Comparison of ENCODE assay signal across 13 cellular contexts in the genomic region with DNA sequence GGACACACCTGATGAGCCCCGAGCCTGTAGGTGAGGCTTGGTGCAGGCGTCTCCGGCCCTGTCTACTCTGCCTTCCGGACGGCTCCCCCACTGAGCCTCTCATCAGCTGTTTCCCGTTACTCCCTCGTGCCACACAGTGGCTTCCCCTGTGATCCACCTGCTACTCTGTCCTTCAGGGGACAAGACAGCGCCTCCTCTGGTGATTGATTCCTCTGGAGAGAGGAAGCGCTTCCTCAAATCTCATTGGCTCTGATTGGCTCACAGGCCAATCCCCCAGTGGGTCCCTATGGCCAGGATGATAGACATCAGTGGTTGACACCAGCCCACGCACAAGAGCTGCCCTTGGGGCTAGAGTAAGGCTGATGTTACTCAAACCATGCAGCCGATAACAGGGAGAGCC. TPM values are rescaled to one million over a fixed set of nuclear protein-coding genes. Genes with fewer than 3 reads are reported as not detected.
A peak's percentile ranks its signal among the peaks of the same experiment; 100 is the strongest.
DNase-seq lines count a peak whose midpoint lies in the region; ATAC-seq and TF ChIP-seq lines count a peak whose summit lies in the region.
"Had no signal": no experiment of that assay in that cellular context is flagged by ENCODE, and none has a peak within 500 bp of the region (broad histone marks: within the 10 kb centered on the region; RNA-seq: fewer than 3 reads in every experiment).

No MANE protein-coding gene starts in this region.

- H3K27me3 Mint-ChIP-seq in activated CD8-positive, alpha-beta memory T cell treated with anti-CD3 and anti-CD28 coated beads, Interleukin-2, amount 10 ng/mL, durations not matched to agents 7 days and 5 days = no peaks in the 10 kb centered on the region
- H3K27me3 Mint-ChIP-seq in activated T-helper 2 cell treated with anti-CD3 and anti-CD28 coated beads, Interferon-gamma antibody, Interleukin-2, Interleukin-4, amounts not matched to agents 10 μg/mL and 5 μg/mL and 100 μg/mL, durations not matched to agents 14 hours and 24 hours and 36 hours (ENCODE audit: low read depth) = no peaks in the 10 kb centered on the region

- in situ Hi-C loops in ACHN (cut with HindIII; ENCODE audit: low pct_ligation_motif_present, low pct_unique_long_range_greater_than_20kb, low sequenced_read_pairs) = no loop called here

- no peak for DNase-seq in activated CD8-positive, alpha-beta memory T cell treated with anti-CD3 and anti-CD28 coated beads, Interleukin-2, amount 10 ng/mL, durations not matched to agents 7 days and 5 days
- no peak for DNase-seq in activated CD8-positive, alpha-beta memory T cell treated with anti-CD3 and anti-CD28 coated beads, Interleukin-2, amount 50 U/mL, for 48 hours
- DNase-seq in NB4 (ENCODE audit: low read depth) (peak; percentile 59), neuronal stem cell (ENCODE audit: low spot score) (no peak), ACHN (no peak), GM10248 (ENCODE audit: extremely low spot score) (no peak)
- no peak for DNase-seq in activated T-helper 2 cell treated with anti-CD3 and anti-CD28 coated beads, Interferon-gamma antibody, Interleukin-2, Interleukin-4, amounts not matched to agents 10 μg/mL and 5 μg/mL and 100 μg/mL, durations not matched to agents 14 hours and 24 hours and 36 hours (ENCODE audit: low spot score)
- DNase-seq: esophagus squamous epithelium, NCI-H1436, PC-9, retina, thyroid gland had no signal

- no peaks in the 10 kb centered on the region for H3K9me3 Mint-ChIP-seq in activated CD8-positive, alpha-beta memory T cell treated with anti-CD3 and anti-CD28 coated beads, Interleukin-2, amount 10 ng/mL, durations not matched to agents 7 days and 5 days (ENCODE audit: low read depth)
- H3K9me3 Mint-ChIP-seq in activated T-helper 2 cell treated with anti-CD3 and anti-CD28 coated beads, Interferon-gamma antibody, Interleukin-2, Interleukin-4, amounts not matched to agents 10 μg/mL and 5 μg/mL and 100 μg/mL, durations not matched to agents 14 hours and 24 hours and 36 hours = no peaks in the 10 kb centered on the region

- CTCF ChIA-PET in activated CD8-positive, alpha-beta memory T cell treated with anti-CD3 and anti-CD28 coated beads, Interleukin-2, amount 10 ng/mL, durations not matched to agents 7 days and 5 days (lab: Charles Lee) = interaction anchor here (0.8 kb wide), 1 partner anchor 77 kb away, joined by 3 read pairs; no protein-coding TSS in a partner anchor
- CTCF ChIA-PET in GM10248 (lab: Yijun Ruan, JAX) = interaction anchor here (0.8 kb wide), 1 partner anchor 139 kb away, joined by 3 read pairs; no protein-coding TSS in a partner anchor

- ATAC-seq in activated CD8-positive, alpha-beta memory T cell treated with anti-CD3 and anti-CD28 coated beads, Interleukin-2, amount 10 ng/mL, durations not matched to agents 7 days and 5 days = peak; percentile 25
- no peak for ATAC-seq in HG02623 (IDR thresholded peaks at IDR 0.05; ENCODE audit: unreplicated experiment)

- H3K4me1 ChIP-seq in neuronal stem cell (ENCODE audit: control insufficient read depth in 2 of 2, insufficient read depth in 1 of 2, low read depth in 1 of 2, low read length in 2 of 2) = peaks cover 0 to 6% of the 10 kb centered on the region in 2 donors

- POLR2A ChIA-PET in GM10248 (lab: Yijun Ruan, JAX) = no interaction called here

- H3K27me3 ChIP-seq in neuronal stem cell (ENCODE audit: control insufficient read depth in 3 of 3, insufficient read depth in 3 of 3, low read depth in 1 of 3, low read length in 3 of 3) = no peaks in the 10 kb centered on the region
- H3K27me3 ChIP-seq: esophagus squamous epithelium, thyroid gland had no signal

- no peaks in the 10 kb centered on the region for H3K9me3 ChIP-seq in neuronal stem cell (replicated peaks in 1 of 2; ENCODE audit: control insufficient read depth in 2 of 2, insufficient read depth in 1 of 2, low read depth in 1 of 2, low read length in 2 of 2)
- H3K9me3 ChIP-seq: esophagus squamous epithelium, thyroid gland had no signal

- H3K36me3 ChIP-seq in neuronal stem cell (replicated peaks in 1 of 2; ENCODE audit: control insufficient read depth in 2 of 2, insufficient read depth in 2 of 2, low read length in 2 of 2) = peaks cover 4 to 20% of the 10 kb centered on the region in 2 donors

- TF ChIP-seq CTCF in NB4 (IDR thresholded peaks at IDR 0.05; ENCODE audit: low read depth, low read length) (peak; percentile 25), GM10248 (IDR thresholded peaks at IDR 0.05; ENCODE audit: control extremely low read depth, extremely low read depth, low read depth, missing control alignments) (no peak)

- TF ChIP-seq POLR2A in NB4 (IDR thresholded peaks at IDR 0.05; ENCODE audit: extremely low read depth, insufficient read length) = no peak

- WGBS in neuronal stem cell (ENCODE audit: extremely low coverage in 2 of 2, insufficient read length in 2 of 2, insufficient replicate concordance in 1 of 2), 2 donors = no CpG with 5 or more reads among the region's 11 CpGs

- intact Hi-C loops in activated T-helper 2 cell treated with anti-CD3 and anti-CD28 coated beads, Interferon-gamma antibody, Interleukin-2, Interleukin-4, amounts not matched to agents 10 μg/mL and 5 μg/mL and 100 μg/mL, durations not matched to agents 14 hours and 24 hours and 36 hours (cut with micrococcal nuclease) = no loop called here

- peak overlapping the region; percentile 73 for H3K23ac ChIP-seq in neuronal stem cell (ENCODE audit: low read depth, low read length, poor library complexity)

- no peak overlapping the region for H3K27ac Mint-ChIP-seq in activated CD8-positive, alpha-beta memory T cell treated with anti-CD3 and anti-CD28 coated beads, Interleukin-2, amount 10 ng/mL, durations not matched to agents 7 days and 5 days
- H3K27ac Mint-ChIP-seq in activated T-helper 2 cell treated with anti-CD3 and anti-CD28 coated beads, Interferon-gamma antibody, Interleukin-2, Interleukin-4, amounts not matched to agents 10 μg/mL and 5 μg/mL and 100 μg/mL, durations not matched to agents 14 hours and 24 hours and 36 hours = peak overlapping the region; percentile 30

- H2BK5ac ChIP-seq in neuronal stem cell (ENCODE audit: low read length) = no peak overlapping the region

- no peak overlapping the region for H4K91ac ChIP-seq in neuronal stem cell (ENCODE audit: low read depth, low read length, poor library complexity)

- H3K4me1 Mint-ChIP-seq in activated CD8-positive, alpha-beta memory T cell treated with anti-CD3 and anti-CD28 coated beads, Interleukin-2, amount 10 ng/mL, durations not matched to agents 7 days and 5 days = peaks cover 37% of the 10 kb centered on the region
- H3K4me1 Mint-ChIP-seq in activated T-helper 2 cell treated with anti-CD3 and anti-CD28 coated beads, Interferon-gamma antibody, Interleukin-2, Interleukin-4, amounts not matched to agents 10 μg/mL and 5 μg/mL and 100 μg/mL, durations not matched to agents 14 hours and 24 hours and 36 hours (ENCODE audit: low read depth) = peaks cover 4% of the 10 kb centered on the region

- H3K14ac ChIP-seq in neuronal stem cell (ENCODE audit: low read length) = no peak overlapping the region

- H3K36me3 Mint-ChIP-seq in activated CD8-positive, alpha-beta memory T cell treated with anti-CD3 and anti-CD28 coated beads, Interleukin-2, amount 10 ng/mL, durations not matched to agents 7 days and 5 days = peaks cover 56% of the 10 kb centered on the region
- peaks cover 66% of the 10 kb centered on the region for H3K36me3 Mint-ChIP-seq in activated T-helper 2 cell treated with anti-CD3 and anti-CD28 coated beads, Interferon-gamma antibody, Interleukin-2, Interleukin-4, amounts not matched to agents 10 μg/mL and 5 μg/mL and 100 μg/mL, durations not matched to agents 14 hours and 24 hours and 36 hours (ENCODE audit: low read depth)

- peak overlapping the region; percentile 57 for H3K18ac ChIP-seq in neuronal stem cell (ENCODE audit: low read length)

- no peak overlapping the region for H4K8ac ChIP-seq in neuronal stem cell (ENCODE audit: low read depth, low read length)

- H3K4me2 ChIP-seq in neuronal stem cell (ENCODE audit: insufficient read depth, low read length, poor library complexity, severe bottlenecking) = no peak overlapping the region
- H3K4me2 ChIP-seq: PC-9 had no signal

- H3K4ac ChIP-seq in neuronal stem cell (ENCODE audit: low read length) = no peak overlapping the region

- H2AK5ac ChIP-seq in neuronal stem cell (ENCODE audit: low read depth, low read length) = no peak overlapping the region

- peak overlapping the region; percentile 77 for H3K9ac ChIP-seq in neuronal stem cell (ENCODE audit: low read depth, low read length, poor library complexity)

- no peak overlapping the region for H3K27ac ChIP-seq in neuronal stem cell (replicated peaks; ENCODE audit: low read length)
- H3K27ac ChIP-seq: esophagus squamous epithelium, PC-9, thyroid gland had no signal

- H3K4me3 ChIP-seq in NB4 (ENCODE audit: low read depth, low read length) = no peak overlapping the region
- no peak overlapping the region for H3K4me3 ChIP-seq in neuronal stem cell (ENCODE audit: low read length in 2 of 2)
- H3K4me3 ChIP-seq: esophagus squamous epithelium, PC-9, thyroid gland had no signal

- peaks cover 6% of the 10 kb centered on the region for H3K79me1 ChIP-seq in neuronal stem cell (ENCODE audit: low read depth, low read length)

- no peak overlapping the region for H2AFZ ChIP-seq in neuronal stem cell (ENCODE audit: low read length)
- H2AFZ ChIP-seq: PC-9 had no signal

- no peak overlapping the region for H2BK12ac ChIP-seq in neuronal stem cell (ENCODE audit: low read length)

- no peak overlapping the region for H2BK15ac ChIP-seq in neuronal stem cell (ENCODE audit: low read length)

- no peak overlapping the region for H2BK120ac ChIP-seq in neuronal stem cell (ENCODE audit: low read depth, low read length)

- no peak overlapping the region for H3K4me3 Mint-ChIP-seq in activated CD8-positive, alpha-beta memory T cell treated with anti-CD3 and anti-CD28 coated beads, Interleukin-2, amount 10 ng/mL, durations not matched to agents 7 days and 5 days
- no peak overlapping the region for H3K4me3 Mint-ChIP-seq in activated T-helper 2 cell treated with anti-CD3 and anti-CD28 coated beads, Interferon-gamma antibody, Interleukin-2, Interleukin-4, amounts not matched to agents 10 μg/mL and 5 μg/mL and 100 μg/mL, durations not matched to agents 14 hours and 24 hours and 36 hours (ENCODE audit: low read depth)

RNA-seq across cellular contexts. Expression of gene RNF213, which starts 24.0 kb away (rescaled TPM):
- total RNA-seq in activated CD8-positive, alpha-beta memory T cell treated with anti-CD3 and anti-CD28 coated beads, Interleukin-2, amount 10 ng/mL, durations not matched to agents 7 days and 5 days = 1,000 to 10,000 TPM in 1 of 2 experiments, 100 to 1,000 TPM in 1; 597 to 1,208 TPM
- total RNA-seq in activated T-helper 2 cell treated with anti-CD3 and anti-CD28 coated beads, Interferon-gamma antibody, Interleukin-2, Interleukin-4, amounts not matched to agents 10 μg/mL and 5 μg/mL and 100 μg/mL, durations not matched to agents 14 hours and 24 hours and 36 hours = 297 and 309 TPM in 2 replicates
- 17.4 TPM for polyA plus RNA-seq in neuronal stem cell (2013, experiment 1 of 2)
- 18.4 TPM for polyA plus RNA-seq in neuronal stem cell (2013, experiment 2 of 2)
